10 cellular contexts compared by ENCODE assay signal in the genomic region with DNA sequence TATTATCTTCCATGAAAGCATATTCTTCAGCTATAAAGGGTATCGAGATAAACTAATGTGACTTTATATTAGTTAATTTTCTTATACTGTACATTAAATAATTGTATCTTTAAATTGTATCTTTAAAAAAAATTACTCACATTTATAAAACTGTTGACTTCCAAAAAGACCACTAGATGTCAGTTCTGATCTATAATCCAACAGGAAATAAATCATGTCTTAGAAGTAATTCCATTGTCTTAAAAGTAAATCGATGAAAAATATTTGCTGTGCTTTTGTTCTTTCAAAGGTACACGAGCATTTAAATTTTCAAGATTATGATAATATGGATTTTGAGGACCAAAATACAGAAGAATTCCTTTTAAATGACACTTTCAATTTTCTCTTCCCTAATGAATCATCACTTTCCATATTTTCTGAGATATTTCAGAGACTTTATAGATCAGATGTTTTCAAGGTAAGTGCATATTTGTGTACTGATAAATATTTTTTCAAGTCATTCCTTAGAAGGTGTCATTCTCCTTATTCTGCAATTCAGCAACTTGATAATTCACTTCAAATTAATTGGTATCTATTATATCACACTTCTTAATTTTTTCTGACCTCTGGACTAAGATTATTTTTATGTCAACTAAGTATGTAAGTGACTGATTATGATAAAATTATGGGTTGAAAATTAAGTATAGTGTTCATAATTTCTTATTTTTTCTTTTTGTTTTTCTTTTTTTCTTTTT.
A peak's percentile ranks its signal among the peaks of the same experiment; 100 is the strongest.
DNase-seq lines count a peak whose midpoint lies in the region; ATAC-seq, FAIRE-seq and TF ChIP-seq lines count a peak whose summit lies in the region.
"Had no signal": no experiment of that assay in that cellular context is flagged by ENCODE, and none has a peak within 500 bp of the region (broad histone marks: within the 10 kb centered on the region; RNA-seq: fewer than 3 reads in every experiment).

No MANE protein-coding gene starts in this region.

- CTCF ChIA-PET in HepG2 (lab: Yijun Ruan, JAX; ENCODE audit: low intra/inter-chr PET ratio, low total read pairs), result no interaction called here

- WGBS in liver, result 66% methylated on average over 3 of the region's 3 CpGs
- 53% methylated on average over 3 of the region's 3 CpGs for WGBS in HepG2 (ENCODE audit: low lambda C conversion rate)

- H3K4me1 ChIP-seq in liver (ENCODE audit: control insufficient read depth in 4 of 4, insufficient read depth in 4 of 4, low read length in 3 of 4) (peaks cover 0 to 11% (median 2%) of the 10 kb centered on the region in 4 donors), HepG2 (ENCODE audit: insufficient read depth, low read length) (no peaks in the 10 kb centered on the region)

- DNase-seq in HepG2 (ENCODE audit: low spot score), result no peak
- peak; percentile 15 for DNase-seq in NCI-H2227 (lab: John Stamatoyannopoulos, UW; ENCODE audit: unreplicated experiment)
- no peak for DNase-seq in dorsolateral prefrontal cortex
- DNase-seq in type B pancreatic cell (ENCODE audit: extremely low spot score, unreplicated experiment), result no peak
- no peak for DNase-seq in T-helper 17 cell
- DNase-seq: NCI-H2029 treated with DMSO at 0.1 percent for 48 hours had no signal

- no peak overlapping the region for H2AFZ ChIP-seq in HepG2 (ENCODE audit: low read length)

- POLR2A ChIA-PET in HepG2 (lab: Yijun Ruan, JAX), result no interaction called here

- no peak for TF ChIP-seq EP300 in HepG2 (IDR thresholded peaks at IDR 0.05; ENCODE audit: low read depth in 2 of 2, low read length in 2 of 2)
- no peak for TF ChIP-seq EP300 in HepG2 (CRISPR knock-in tag; IDR thresholded peaks at IDR 0.05; ENCODE audit: borderline replicate concordance)

- H3K79me2 ChIP-seq in HepG2 (ENCODE audit: insufficient read depth, low read length), result no peaks in the 10 kb centered on the region

- no peak for ATAC-seq in HepG2
- ATAC-seq in T-helper 17 cell, result no peak
- ATAC-seq in GM21528 (IDR thresholded peaks at IDR 0.05; ENCODE audit: low FRiP score, unreplicated experiment), result no peak
- ATAC-seq in GM21447 (IDR thresholded peaks at IDR 0.05; ENCODE audit: unreplicated experiment), result no peak
- ATAC-seq: stimulated activated effector memory CD8-positive, alpha-beta T cell treated with anti-CD3 and anti-CD28 coated beads, Interleukin-12 subunit alpha, Interleukin-12 subunit beta, amount 100 ng/mL, for 72 hours had no signal

- H3K4me3 Mint-ChIP-seq in type B pancreatic cell, result no peak overlapping the region
- no peak overlapping the region for H3K4me3 Mint-ChIP-seq in T-helper 17 cell
- H3K4me3 Mint-ChIP-seq: stimulated activated effector memory CD8-positive, alpha-beta T cell treated with anti-CD3 and anti-CD28 coated beads, Interleukin-12 subunit alpha, Interleukin-12 subunit beta, amount 100 ng/mL, for 72 hours had no signal

- H4K20me1 ChIP-seq in HepG2 (ENCODE audit: insufficient read depth, low read length), result no peaks in the 10 kb centered on the region; the same call in 1 of the 2 replicates

- TF ChIP-seq CTCF in liver (IDR thresholded peaks at IDR 0.05; ENCODE audit: low read depth, low read length, missing input control) (peak; percentile 30), HepG2 (CRISPR knock-in tag; IDR thresholded peaks at IDR 0.05) (no peak), dorsolateral prefrontal cortex (IDR thresholded peaks at IDR 0.05 in 54 of 56, conservative IDR thresholded peaks at IDR 0.05 in 2 of 56; ENCODE audit: low read depth in 1 of 56, partially characterized antibody in 56 of 56) (peak in 47 of 56 donors; percentile 13 to 61 (median 37)), type B pancreatic cell (conservative IDR thresholded peaks at IDR 0.05) (peak; percentile 64)

- BruUV-seq in HepG2 (replicated peaks; lab: Mats Ljungman, UMichigan), result no TSS peak

- no peak overlapping the region for H3K4me2 ChIP-seq in HepG2 (ENCODE audit: low read depth, low read length)

- in situ Hi-C loops in HepG2 (cut with HindIII; ENCODE audit: extremely low pct_ligation_motif_present, low pct_unique_long_range_greater_than_20kb), result loop anchor here (25.0 kb wide), 1 partner anchor 860 kb away; no protein-coding TSS in a partner anchor

- peaks cover 6% of the 10 kb centered on the region for H3K36me3 Mint-ChIP-seq in type B pancreatic cell
- no peaks in the 10 kb centered on the region for H3K36me3 Mint-ChIP-seq in T-helper 17 cell (ENCODE audit: low read depth)
- H3K36me3 Mint-ChIP-seq: stimulated activated effector memory CD8-positive, alpha-beta T cell treated with anti-CD3 and anti-CD28 coated beads, Interleukin-12 subunit alpha, Interleukin-12 subunit beta, amount 100 ng/mL, for 72 hours had no signal

- H3K9me3 Mint-ChIP-seq in type B pancreatic cell, result no peaks in the 10 kb centered on the region
- H3K9me3 Mint-ChIP-seq: stimulated activated effector memory CD8-positive, alpha-beta T cell treated with anti-CD3 and anti-CD28 coated beads, Interleukin-12 subunit alpha, Interleukin-12 subunit beta, amount 100 ng/mL, for 72 hours had no signal

- intact Hi-C loops in HepG2 (cut with micrococcal nuclease; ENCODE audit: unreplicated experiment), result loop anchor here (5.0 kb wide), 1 partner anchor 865 kb away; no protein-coding TSS in a partner anchor
- intact Hi-C loops in dorsolateral prefrontal cortex (cut with DNase I), result no loop called here

- no peaks in the 10 kb centered on the region for H3K4me1 Mint-ChIP-seq in type B pancreatic cell (ENCODE audit: unreplicated experiment)
- H3K4me1 Mint-ChIP-seq in T-helper 17 cell, result no peaks in the 10 kb centered on the region
- H3K4me1 Mint-ChIP-seq: stimulated activated effector memory CD8-positive, alpha-beta T cell treated with anti-CD3 and anti-CD28 coated beads, Interleukin-12 subunit alpha, Interleukin-12 subunit beta, amount 100 ng/mL, for 72 hours had no signal

- H3K9me3 ChIP-seq in liver (ENCODE audit: control insufficient read depth in 4 of 4, low read length in 3 of 4) (no peaks in the 10 kb centered on the region), HepG2 (ENCODE audit: low read length) (no peaks in the 10 kb centered on the region), T-helper 17 cell (ENCODE audit: control insufficient read depth, low read length, poor library complexity, severe bottlenecking) (no peaks in the 10 kb centered on the region)

- H3K27me3 Mint-ChIP-seq in type B pancreatic cell (no peaks in the 10 kb centered on the region), T-helper 17 cell (peaks cover 11% of the 10 kb centered on the region)

- peaks cover 0 to 11% (median 3%) of the 10 kb centered on the region in 4 donors for H3K36me3 ChIP-seq in liver (ENCODE audit: control insufficient read depth in 4 of 4, insufficient read depth in 3 of 4, low read depth in 1 of 4, low read length in 3 of 4)
- H3K36me3 ChIP-seq in HepG2 (replicated peaks in 1 of 2; ENCODE audit: control insufficient read depth in 1 of 2, insufficient read depth in 2 of 2, low read length in 2 of 2), result no peaks in the 10 kb centered on the region

- TF ChIP-seq RAD21 in liver (IDR thresholded peaks at IDR 0.05), result peak; percentile 67 to 75
- TF ChIP-seq RAD21 in HepG2 (CRISPR knock-in tag; IDR thresholded peaks at IDR 0.05), result no peak

- H3K27ac ChIP-seq in liver (ENCODE audit: low read depth in 1 of 2, low read length in 2 of 2) (no peak overlapping the region), HepG2 (ENCODE audit: extremely low read length, insufficient read depth, low read length) (no peak overlapping the region), dorsolateral prefrontal cortex (no peak overlapping the region)

- no peak overlapping the region for H3K9ac ChIP-seq in liver (ENCODE audit: low read depth in 1 of 2, low read length in 2 of 2)
- no peak overlapping the region for H3K9ac ChIP-seq in HepG2 (ENCODE audit: insufficient read depth, low read depth, low read length)

- no peak for TF ChIP-seq POLR2A in HepG2 (IDR thresholded peaks at IDR 0.05; ENCODE audit: insufficient read depth in 1 of 2, low read depth in 2 of 2, low read length in 2 of 2)

- H3K4me3 ChIP-seq in liver (ENCODE audit: low read depth in 1 of 3, low read length in 3 of 3), result no peak overlapping the region
- no peak overlapping the region for H3K4me3 ChIP-seq in HepG2 (replicated peaks in 1 of 3; ENCODE audit: insufficient read depth in 1 of 3, low read depth in 2 of 3, low read length in 3 of 3)
- H3K4me3 ChIP-seq in dorsolateral prefrontal cortex, result no peak overlapping the region

- no peaks in the 10 kb centered on the region for H3K27me3 ChIP-seq in liver (ENCODE audit: control insufficient read depth in 4 of 4, insufficient read depth in 4 of 4, low read length in 3 of 4)
- H3K27me3 ChIP-seq in HepG2 (ENCODE audit: control insufficient read depth in 1 of 2, insufficient read depth in 2 of 2, low read length in 2 of 2), result no peaks in the 10 kb centered on the region; a peak in 1 of 5 replicates
- H3K27me3 ChIP-seq in dorsolateral prefrontal cortex, result peaks cover 0 to 4% (median 0%) of the 10 kb centered on the region in 45 donors

- H3K27ac Mint-ChIP-seq in type B pancreatic cell, result no peak overlapping the region
- no peak overlapping the region for H3K27ac Mint-ChIP-seq in T-helper 17 cell
- H3K27ac Mint-ChIP-seq: stimulated activated effector memory CD8-positive, alpha-beta T cell treated with anti-CD3 and anti-CD28 coated beads, Interleukin-12 subunit alpha, Interleukin-12 subunit beta, amount 100 ng/mL, for 72 hours had no signal

- FAIRE-seq in HepG2 (lab: Jason Lieb, UNC), result no peak

TF ChIP-seq in liver, 16 proteins besides CTCF, POLR2A, EP300 and RAD21 (continues in another document):
- TF ChIP-seq HNF4G (IDR thresholded peaks at IDR 0.05) (no peak), MAX (IDR thresholded peaks at IDR 0.05) (no peak), TAF1 (conservative IDR thresholded peaks at IDR 0.05) (no peak), JUND (IDR thresholded peaks at IDR 0.05) (no peak), SP1 (IDR thresholded peaks at IDR 0.05) (no peak)

TF ChIP-seq in HepG2, 621 proteins besides CTCF, POLR2A, EP300 and RAD21 (continues in another document):
- TF ChIP-seq ZNF331 (CRISPR knock-in tag; IDR thresholded peaks at IDR 0.05) (no peak), MEIS2 (CRISPR knock-in tag; IDR thresholded peaks at IDR 0.05) (no peak), ZBTB39 (CRISPR knock-in tag; IDR thresholded peaks at IDR 0.05) (no peak), SMYD3 (CRISPR knock-in tag; IDR thresholded peaks at IDR 0.05) (no peak)
